1 cellular context compared by ENCODE assay signal in genomic region chr19:39412100-39412866, GRCh38.
TF ChIP-seq lines count a peak whose summit lies in the region.

PLEKHG2 (plus strand) TSS chr19:39412669; CDS start chr19:39414087, 1,418 bp downstream.

TF ChIP-seq in K562, 482 proteins besides CTCF, POLR2A, EP300 and RAD21 (continued from another document and continues in another):
- no peak for TF ChIP-seq TAF15 (IDR thresholded peaks at IDR 0.05; ENCODE audit: low read depth, low read length)
- no peak for TF ChIP-seq HNRNPUL1 (IDR thresholded peaks at IDR 0.05; ENCODE audit: low read length)
- no peak for TF ChIP-seq NCOA4 (IDR thresholded peaks at IDR 0.05; ENCODE audit: partially characterized antibody)
- no peak for TF ChIP-seq THRAP3 (IDR thresholded peaks at IDR 0.05; ENCODE audit: borderline replicate concordance)
- no peak for TF ChIP-seq RUNX1 (IDR thresholded peaks at IDR 0.05; ENCODE audit: low read depth)
- TF ChIP-seq SMAD2 (IDR thresholded peaks at IDR 0.05; ENCODE audit: low read depth, low read length): no peak
- TF ChIP-seq, protein P1, sequence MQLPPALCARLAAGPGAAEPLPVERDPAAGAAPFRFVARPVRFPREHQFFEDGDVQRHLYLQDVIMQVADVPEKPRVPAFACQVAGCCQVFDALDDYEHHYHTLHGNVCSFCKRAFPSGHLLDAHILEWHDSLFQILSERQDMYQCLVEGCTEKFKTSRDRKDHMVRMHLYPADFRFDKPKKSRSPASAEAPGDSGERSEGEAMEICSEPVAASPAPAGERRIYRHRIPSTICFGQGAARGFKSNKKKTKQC (CRISPR knock-in tag; IDR thresholded peaks at IDR 0.05): no peak
- no peak for TF ChIP-seq ELF4 (CRISPR knock-in tag; IDR thresholded peaks at IDR 0.05)
- TF ChIP-seq NFE2L1 (tag; IDR thresholded peaks at IDR 0.05; ENCODE audit: borderline replicate concordance, low read depth): no peak
- TF ChIP-seq ZNF3 (CRISPR knock-in tag; IDR thresholded peaks at IDR 0.05): no peak
- TF ChIP-seq ZNF354B (CRISPR knock-in tag; IDR thresholded peaks at IDR 0.05): no peak
- no peak for TF ChIP-seq HOXB6 (CRISPR knock-in tag; IDR thresholded peaks at IDR 0.05; ENCODE audit: borderline replicate concordance)
- TF ChIP-seq ZKSCAN3 (CRISPR knock-in tag; IDR thresholded peaks at IDR 0.05): no peak
- TF ChIP-seq ZNF586 (CRISPR knock-in tag; conservative IDR thresholded peaks at IDR 0.05): no peak
- no peak; the same call in 1 of the 2 replicates for TF ChIP-seq FOXM1 (IDR thresholded peaks at IDR 0.05; ENCODE audit: low read depth)
- no peak for TF ChIP-seq FOXM1 (CRISPR knock-in tag; IDR thresholded peaks at IDR 0.05; ENCODE audit: low read depth)
- 0 out of 2 replicates have a peak, but pooled peaks have one; percentile 44 for TF ChIP-seq ZNF444 (CRISPR knock-in tag; IDR thresholded peaks at IDR 0.05)
- peak; percentile 93 for TF ChIP-seq ELF1 (tag; IDR thresholded peaks at IDR 0.05)
- TF ChIP-seq NFIX (CRISPR knock-in tag; IDR thresholded peaks at IDR 0.05; ENCODE audit: low read depth): no peak
- TF ChIP-seq ADNP (tag; IDR thresholded peaks at IDR 0.05): peak; percentile 100
- TF ChIP-seq RBM17 (IDR thresholded peaks at IDR 0.05; ENCODE audit: borderline replicate concordance, low read depth, low read length): no peak
- TF ChIP-seq KAT8 (IDR thresholded peaks at IDR 0.05; ENCODE audit: low read depth): no peak
- peak; percentile 33; the same call in 1 of the 2 replicates for TF ChIP-seq ESRRA (IDR thresholded peaks at IDR 0.05; ENCODE audit: borderline replicate concordance, low read depth)
- TF ChIP-seq ZKSCAN1 (IDR thresholded peaks at IDR 0.05; ENCODE audit: low read depth, low read length): peak; percentile 79
- TF ChIP-seq RNF2 (IDR thresholded peaks at IDR 0.05): peak; percentile 64
- peak; percentile 64; the same call in 1 of the 2 replicates for TF ChIP-seq SMAD3 (CRISPR knock-in tag; conservative IDR thresholded peaks at IDR 0.05)
- no peak for TF ChIP-seq RBM14 (IDR thresholded peaks at IDR 0.05; ENCODE audit: borderline replicate concordance, insufficient read depth, low read depth, low read length)
- 0 out of 2 replicates have a peak, but pooled peaks have one; percentile 32 for TF ChIP-seq POLR2AphosphoS2 (IDR thresholded peaks at IDR 0.05; ENCODE audit: low read length)
- peak in 1 of 2 experiments; percentile 98; a peak in 2 of 4 replicates for TF ChIP-seq SRF (CRISPR knock-in tag; IDR thresholded peaks at IDR 0.05)
- TF ChIP-seq ZNF639 (CRISPR knock-in tag; conservative IDR thresholded peaks at IDR 0.05 in 1 of 2, IDR thresholded peaks at IDR 0.05 in 1 of 2): peak in 1 of 2 experiments; percentile 73; a peak in 1 of 4 replicates
- no peak for TF ChIP-seq CREB3 (tag; conservative IDR thresholded peaks at IDR 0.05; ENCODE audit: low read depth)
- peak; percentile 72 for TF ChIP-seq FOS (IDR thresholded peaks at IDR 0.05; ENCODE audit: extremely low read depth, insufficient read length)
- TF ChIP-seq ZBTB17 (CRISPR knock-in tag; IDR thresholded peaks at IDR 0.05): no peak
- TF ChIP-seq NONO (IDR thresholded peaks at IDR 0.05; ENCODE audit: low read depth in 2 of 2, low read length in 1 of 2): peak in 1 of 2 experiments; percentile 81; a peak in 2 of 4 replicates
- TF ChIP-seq, protein P2, sequence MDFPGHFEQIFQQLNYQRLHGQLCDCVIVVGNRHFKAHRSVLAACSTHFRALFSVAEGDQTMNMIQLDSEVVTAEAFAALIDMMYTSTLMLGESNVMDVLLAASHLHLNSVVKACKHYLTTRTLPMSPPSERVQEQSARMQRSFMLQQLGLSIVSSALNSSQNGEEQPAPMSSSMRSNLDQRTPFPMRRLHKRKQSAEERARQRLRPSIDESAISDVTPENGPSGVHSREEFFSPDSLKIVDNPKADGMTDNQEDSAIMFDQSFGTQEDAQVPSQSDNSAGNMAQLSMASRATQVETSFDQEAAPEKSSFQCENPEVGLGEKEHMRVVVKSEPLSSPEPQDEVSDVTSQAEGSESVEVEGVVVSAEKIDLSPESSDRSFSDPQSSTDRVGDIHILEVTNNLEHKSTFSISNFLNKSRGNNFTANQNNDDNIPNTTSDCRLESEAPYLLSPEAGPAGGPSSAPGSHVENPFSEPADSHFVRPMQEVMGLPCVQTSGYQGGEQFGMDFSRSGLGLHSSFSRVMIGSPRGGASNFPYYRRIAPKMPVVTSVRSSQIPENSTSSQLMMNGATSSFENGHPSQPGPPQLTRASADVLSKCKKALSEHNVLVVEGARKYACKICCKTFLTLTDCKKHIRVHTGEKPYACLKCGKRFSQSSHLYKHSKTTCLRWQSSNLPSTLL (IDR thresholded peaks at IDR 0.05): no peak; the same call in 1 of the 2 replicates
- no peak for TF ChIP-seq NUFIP1 (IDR thresholded peaks at IDR 0.05; ENCODE audit: partially characterized antibody)
- TF ChIP-seq EP400 (IDR thresholded peaks at IDR 0.05): peak; percentile 84
- no peak for TF ChIP-seq SRSF9 (IDR thresholded peaks at IDR 0.05; ENCODE audit: borderline replicate concordance, low read depth, low read length)
- no peak for TF ChIP-seq ZSCAN29 (IDR thresholded peaks at IDR 0.05)
- TF ChIP-seq, protein P3, sequence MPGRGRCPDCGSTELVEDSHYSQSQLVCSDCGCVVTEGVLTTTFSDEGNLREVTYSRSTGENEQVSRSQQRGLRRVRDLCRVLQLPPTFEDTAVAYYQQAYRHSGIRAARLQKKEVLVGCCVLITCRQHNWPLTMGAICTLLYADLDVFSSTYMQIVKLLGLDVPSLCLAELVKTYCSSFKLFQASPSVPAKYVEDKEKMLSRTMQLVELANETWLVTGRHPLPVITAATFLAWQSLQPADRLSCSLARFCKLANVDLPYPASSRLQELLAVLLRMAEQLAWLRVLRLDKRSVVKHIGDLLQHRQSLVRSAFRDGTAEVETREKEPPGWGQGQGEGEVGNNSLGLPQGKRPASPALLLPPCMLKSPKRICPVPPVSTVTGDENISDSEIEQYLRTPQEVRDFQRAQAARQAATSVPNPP (IDR thresholded peaks at IDR 0.05; ENCODE audit: borderline replicate concordance, insufficient read depth, insufficient read length): no peak
- TF ChIP-seq, protein P4, sequence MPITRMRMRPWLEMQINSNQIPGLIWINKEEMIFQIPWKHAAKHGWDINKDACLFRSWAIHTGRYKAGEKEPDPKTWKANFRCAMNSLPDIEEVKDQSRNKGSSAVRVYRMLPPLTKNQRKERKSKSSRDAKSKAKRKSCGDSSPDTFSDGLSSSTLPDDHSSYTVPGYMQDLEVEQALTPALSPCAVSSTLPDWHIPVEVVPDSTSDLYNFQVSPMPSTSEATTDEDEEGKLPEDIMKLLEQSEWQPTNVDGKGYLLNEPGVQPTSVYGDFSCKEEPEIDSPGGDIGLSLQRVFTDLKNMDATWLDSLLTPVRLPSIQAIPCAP (CRISPR knock-in tag; IDR thresholded peaks at IDR 0.05; ENCODE audit: borderline replicate concordance): no peak
- peak; percentile 87 for TF ChIP-seq HMGN3 (IDR thresholded peaks at IDR 0.05; ENCODE audit: borderline replicate concordance, extremely low read depth, insufficient read length, low read depth, low read length)
- TF ChIP-seq HMG20B (CRISPR knock-in tag; IDR thresholded peaks at IDR 0.05): no peak
- TF ChIP-seq MECOM (CRISPR knock-in tag; IDR thresholded peaks at IDR 0.05): 0 out of 2 replicates have a peak, but pooled peaks have one; percentile 38
- TF ChIP-seq HEY1 (CRISPR knock-in tag; IDR thresholded peaks at IDR 0.05; ENCODE audit: borderline replicate concordance): no peak
- peak; percentile 86 for TF ChIP-seq ARID3A (IDR thresholded peaks at IDR 0.05; ENCODE audit: borderline replicate concordance, low read depth, low read length)
- TF ChIP-seq ZNF518B (CRISPR knock-in tag; IDR thresholded peaks at IDR 0.05): no peak
- TF ChIP-seq, protein P5, sequence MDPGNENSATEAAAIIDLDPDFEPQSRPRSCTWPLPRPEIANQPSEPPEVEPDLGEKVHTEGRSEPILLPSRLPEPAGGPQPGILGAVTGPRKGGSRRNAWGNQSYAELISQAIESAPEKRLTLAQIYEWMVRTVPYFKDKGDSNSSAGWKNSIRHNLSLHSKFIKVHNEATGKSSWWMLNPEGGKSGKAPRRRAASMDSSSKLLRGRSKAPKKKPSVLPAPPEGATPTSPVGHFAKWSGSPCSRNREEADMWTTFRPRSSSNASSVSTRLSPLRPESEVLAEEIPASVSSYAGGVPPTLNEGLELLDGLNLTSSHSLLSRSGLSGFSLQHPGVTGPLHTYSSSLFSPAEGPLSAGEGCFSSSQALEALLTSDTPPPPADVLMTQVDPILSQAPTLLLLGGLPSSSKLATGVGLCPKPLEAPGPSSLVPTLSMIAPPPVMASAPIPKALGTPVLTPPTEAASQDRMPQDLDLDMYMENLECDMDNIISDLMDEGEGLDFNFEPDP (CRISPR knock-in tag; IDR thresholded peaks at IDR 0.05): 0 out of 2 replicates have a peak, but pooled peaks have one; percentile 56
- no peak for TF ChIP-seq EWSR1 (IDR thresholded peaks at IDR 0.05; ENCODE audit: borderline replicate concordance, low read depth, partially characterized antibody)
- TF ChIP-seq KDM5B (IDR thresholded peaks at IDR 0.05; ENCODE audit: insufficient replicate concordance, low read depth, low read length): peak; percentile 96
- no peak for TF ChIP-seq CBX5 (IDR thresholded peaks at IDR 0.05; ENCODE audit: borderline replicate concordance, low read depth)
- TF ChIP-seq, protein P6, sequence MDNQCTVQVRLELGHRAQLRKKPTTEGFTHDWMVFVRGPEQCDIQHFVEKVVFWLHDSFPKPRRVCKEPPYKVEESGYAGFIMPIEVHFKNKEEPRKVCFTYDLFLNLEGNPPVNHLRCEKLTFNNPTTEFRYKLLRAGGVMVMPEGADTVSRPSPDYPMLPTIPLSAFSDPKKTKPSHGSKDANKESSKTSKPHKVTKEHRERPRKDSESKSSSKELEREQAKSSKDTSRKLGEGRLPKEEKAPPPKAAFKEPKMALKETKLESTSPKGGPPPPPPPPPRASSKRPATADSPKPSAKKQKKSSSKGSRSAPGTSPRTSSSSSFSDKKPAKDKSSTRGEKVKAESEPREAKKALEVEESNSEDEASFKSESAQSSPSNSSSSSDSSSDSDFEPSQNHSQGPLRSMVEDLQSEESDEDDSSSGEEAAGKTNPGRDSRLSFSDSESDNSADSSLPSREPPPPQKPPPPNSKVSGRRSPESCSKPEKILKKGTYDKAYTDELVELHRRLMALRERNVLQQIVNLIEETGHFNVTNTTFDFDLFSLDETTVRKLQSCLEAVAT (IDR thresholded peaks at IDR 0.05): no peak
- peak; percentile 45; the same call in 1 of the 2 replicates for TF ChIP-seq MTA1 (IDR thresholded peaks at IDR 0.05; ENCODE audit: borderline replicate concordance)
- TF ChIP-seq MEF2D (tag; conservative IDR thresholded peaks at IDR 0.05; ENCODE audit: low read depth): peak; percentile 29; the same call in 1 of the 2 replicates
- peak; percentile 93 for TF ChIP-seq BRF1 (IDR thresholded peaks at IDR 0.05; ENCODE audit: borderline replicate concordance, extremely low read depth, insufficient read length)
- TF ChIP-seq YBX1 (IDR thresholded peaks at IDR 0.05): no peak
- TF ChIP-seq NFIC (IDR thresholded peaks at IDR 0.05): peak; percentile 60
- TF ChIP-seq HDAC6 (IDR thresholded peaks at IDR 0.05; ENCODE audit: low read depth, low read length): no peak
- peak; percentile 88 for TF ChIP-seq BCOR (IDR thresholded peaks at IDR 0.05)
- TF ChIP-seq SOX6 (IDR thresholded peaks at IDR 0.05): peak; percentile 69
